ENCODE assay signal across 12 cellular contexts in genomic region chr1:119323216-119323982, GRCh38. TPM values are rescaled to one million over a fixed set of nuclear protein-coding genes. Genes with fewer than 3 reads are reported as not detected.
DNase-seq lines count a peak whose midpoint lies in the region; ATAC-seq, FAIRE-seq and TF ChIP-seq lines count a peak whose summit lies in the region.
"Had no signal": no experiment of that assay in that cellular context is flagged by ENCODE, and none has a peak within 500 bp of the region (broad histone marks: within the 10 kb centered on the region; RNA-seq: fewer than 3 reads in every experiment).

No MANE protein-coding gene starts in this region.

- H3K4me3 Mint-ChIP-seq in activated CD8-positive, alpha-beta T cell treated with anti-CD3 and anti-CD28 coated beads for 36 hours, result no peak overlapping the region
- H3K4me3 Mint-ChIP-seq in immature natural killer cell, result peak overlapping the region in 2 of 5 donors; percentile 3 to 8

- CTCF ChIA-PET in activated CD8-positive, alpha-beta T cell treated with anti-CD3 and anti-CD28 coated beads for 36 hours (lab: Charles Lee), result interaction anchor here (1.5 kb wide), 1 partner anchor 47 kb away, joined by 3 read pairs; no protein-coding TSS in a partner anchor

- DNase-seq in GM18507 (ENCODE audit: extremely low spot score, insufficient read length, low read depth) (peak; percentile 35), immature natural killer cell (no peak), NCI-H1436 (lab: John Stamatoyannopoulos, UW) (no peak)
- DNase-seq in activated CD8-positive, alpha-beta T cell treated with anti-CD3 and anti-CD28 coated beads for 36 hours, result peak; percentile 40
- DNase-seq in activated naive CD4-positive, alpha-beta T cell treated with anti-CD3 and anti-CD28 coated beads, Interleukin-2, amount 50 U/mL, for 16 hours, result no peak
- no peak for DNase-seq in activated naive CD4-positive, alpha-beta T cell treated with anti-CD3 and anti-CD28 coated beads, Interleukin-2, amount 50 U/mL, for 72 hours (ENCODE audit: low spot score in 2 of 2)
- DNase-seq: DMS53 had no signal

- peaks cover 23% of the 10 kb centered on the region for H3K27me3 Mint-ChIP-seq in activated CD8-positive, alpha-beta T cell treated with anti-CD3 and anti-CD28 coated beads for 36 hours
- peaks cover 0 to 2% (median 0%) of the 10 kb centered on the region in 3 donors for H3K27me3 Mint-ChIP-seq in immature natural killer cell (ENCODE audit: low read depth in 3 of 3)

- no peaks in the 10 kb centered on the region for H3K9me3 Mint-ChIP-seq in activated CD8-positive, alpha-beta T cell treated with anti-CD3 and anti-CD28 coated beads for 36 hours
- no peaks in the 10 kb centered on the region for H3K9me3 Mint-ChIP-seq in immature natural killer cell
- H3K9me3 Mint-ChIP-seq in activated naive CD4-positive, alpha-beta T cell treated with anti-CD3 and anti-CD28 coated beads, Interleukin-2, amount 50 U/mL, for 72 hours, result no peaks in the 10 kb centered on the region

- H3K36me3 Mint-ChIP-seq in activated CD8-positive, alpha-beta T cell treated with anti-CD3 and anti-CD28 coated beads for 36 hours (ENCODE audit: low read depth), result no peaks in the 10 kb centered on the region
- no peaks in the 10 kb centered on the region for H3K36me3 Mint-ChIP-seq in immature natural killer cell
- no peaks in the 10 kb centered on the region for H3K36me3 Mint-ChIP-seq in activated naive CD4-positive, alpha-beta T cell treated with anti-CD3 and anti-CD28 coated beads, Interleukin-2, amount 50 U/mL, for 72 hours

- no peak for TF ChIP-seq CTCF in activated CD8-positive, alpha-beta T cell treated with anti-CD3 and anti-CD28 coated beads for 36 hours (IDR thresholded peaks at IDR 0.05)

- H3K27ac Mint-ChIP-seq in activated CD8-positive, alpha-beta T cell treated with anti-CD3 and anti-CD28 coated beads for 36 hours, result no peak overlapping the region
- H3K27ac Mint-ChIP-seq in immature natural killer cell, result peak overlapping the region in 1 of 6 donors; percentile 2
- no peak overlapping the region for H3K27ac Mint-ChIP-seq in activated naive CD4-positive, alpha-beta T cell treated with anti-CD3 and anti-CD28 coated beads, Interleukin-2, amount 50 U/mL, for 72 hours

- peaks cover 14% of the 10 kb centered on the region for H3K4me1 Mint-ChIP-seq in activated CD8-positive, alpha-beta T cell treated with anti-CD3 and anti-CD28 coated beads for 36 hours (ENCODE audit: low read depth)
- peaks cover 22 to 39% of the 10 kb centered on the region in 2 donors for H3K4me1 Mint-ChIP-seq in immature natural killer cell

- peak; percentile 89 for FAIRE-seq in GM18507 (lab: Jason Lieb, UNC)
- FAIRE-seq: colon had no signal

- peak; percentile 83 for ATAC-seq in GM21381 (IDR thresholded peaks at IDR 0.05; ENCODE audit: unreplicated experiment)
- ATAC-seq in HG03135 (IDR thresholded peaks at IDR 0.05; ENCODE audit: unreplicated experiment), result peak; percentile 90
- peak; percentile 75 for ATAC-seq in activated CD8-positive, alpha-beta T cell treated with anti-CD3 and anti-CD28 coated beads for 36 hours
- no peak for ATAC-seq in activated naive CD4-positive, alpha-beta T cell treated with anti-CD3 and anti-CD28 coated beads, Interleukin-2, amount 50 U/mL, for 72 hours

- POLR2A ChIA-PET in activated CD8-positive, alpha-beta T cell treated with anti-CD3 and anti-CD28 coated beads for 36 hours (lab: Charles Lee), result no interaction called here

- intact Hi-C loops in activated CD8-positive, alpha-beta T cell treated with anti-CD3 and anti-CD28 coated beads for 36 hours (cut with micrococcal nuclease), result no loop called here

RNA-seq across cellular contexts. Expression of gene HAO2, which starts 45.2 kb away (rescaled TPM):
- not detected for total RNA-seq in activated CD8-positive, alpha-beta T cell treated with anti-CD3 and anti-CD28 coated beads for 36 hours
- not detected for polyA plus RNA-seq in immature natural killer cell
- total RNA-seq in activated naive CD4-positive, alpha-beta T cell treated with anti-CD3 and anti-CD28 coated beads, Interleukin-2, amount 50 U/mL, for 72 hours, result not detected
- total RNA-seq: activated CD8-positive, alpha-beta memory T cell treated with anti-CD3 and anti-CD28 coated beads for 36 hours; osteoblast had no signal

Comparison
In these comparisons a context has a peak if more than half of its experiments do, and no peak if none do; other contexts are left out.
1. DNase-seq: peak in GM18507 (single experiment) and activated CD8-positive, alpha-beta T cell treated with anti-CD3 and anti-CD28 coated beads for 36 hours (single experiment); none in immature natural killer cell (0 of 3), activated naive CD4-positive, alpha-beta T cell treated with anti-CD3 and anti-CD28 coated beads, Interleukin-2, amount 50 U/mL, for 16 hours (single experiment), NCI-H1436 (single experiment) and activated naive CD4-positive, alpha-beta T cell treated with anti-CD3 and anti-CD28 coated beads, Interleukin-2, amount 50 U/mL, for 72 hours (0 of 2).
2. ATAC-seq: peak in GM21381 (single experiment), HG03135 (single experiment) and activated CD8-positive, alpha-beta T cell treated with anti-CD3 and anti-CD28 coated beads for 36 hours (single experiment); none in activated naive CD4-positive, alpha-beta T cell treated with anti-CD3 and anti-CD28 coated beads, Interleukin-2, amount 50 U/mL, for 72 hours (0 of 2).